9 cellular contexts compared by ENCODE assay signal in the genomic region with DNA sequence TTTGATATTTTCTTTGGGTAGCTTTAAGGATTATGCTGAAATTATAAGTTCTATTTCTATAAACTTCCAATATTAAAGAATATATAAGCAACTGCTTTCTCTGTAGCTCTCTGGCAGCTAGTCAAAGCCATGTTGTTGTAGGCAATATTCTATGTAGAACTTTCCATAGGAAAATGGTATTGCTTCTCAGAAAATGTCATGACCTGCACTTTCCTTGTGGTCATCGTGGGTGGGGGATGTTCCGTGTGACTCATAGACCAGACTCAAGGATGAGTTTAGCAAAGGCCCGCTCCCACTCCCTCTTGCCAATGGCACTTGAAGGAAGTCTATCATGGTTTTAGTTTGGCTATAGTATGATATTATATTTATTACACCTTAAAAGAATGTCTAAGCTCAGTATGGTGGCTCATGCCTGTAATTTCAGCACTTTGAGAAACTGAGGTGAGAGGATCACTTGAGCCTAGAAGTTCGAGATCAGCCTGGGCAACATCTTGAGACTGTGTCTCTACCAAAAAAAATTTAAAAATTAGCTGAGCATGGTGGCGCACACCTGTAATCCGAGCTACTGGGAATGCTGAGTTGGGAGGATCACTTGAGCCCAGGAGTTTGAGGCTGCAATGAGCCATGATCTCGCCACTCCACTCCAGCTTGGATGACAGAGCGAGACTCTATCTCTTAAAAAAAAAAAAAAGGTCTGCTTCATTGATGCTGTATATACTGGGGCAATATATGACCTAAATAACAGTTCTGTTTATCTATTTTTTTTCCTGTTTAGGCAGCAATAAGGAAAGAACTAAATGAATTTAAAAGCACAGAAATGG. TPM values are rescaled to one million over a fixed set of nuclear protein-coding genes. Genes with fewer than 3 reads are reported as not detected.
DNase-seq lines count a peak whose midpoint lies in the region; ATAC-seq and TF ChIP-seq lines count a peak whose summit lies in the region.
"Had no signal": no experiment of that assay in that cellular context is flagged by ENCODE, and none has a peak within 500 bp of the region (broad histone marks: within the 10 kb centered on the region; RNA-seq: fewer than 3 reads in every experiment).

No MANE protein-coding gene starts in this region.

- intact Hi-C loops in spleen (cut with DNase I; ENCODE audit: low total_unique reads), result no loop called here

- no peaks in the 10 kb centered on the region for H4K20me1 ChIP-seq in GM23338 (replicated peaks; ENCODE audit: insufficient read depth)

- peak; percentile 49 for DNase-seq in activated gamma-delta T cell treated with anti-CD3 and anti-CD28 coated beads, Interleukin-2, amount 50 U/mL, for 16 hours (ENCODE audit: low read depth)
- DNase-seq in activated gamma-delta T cell treated with Interleukin-2 at 50 U/mL for 16 hours, result no peak
- DNase-seq in activated T-cell treated with anti-CD3 and anti-CD28 coated beads, Interleukin-2, amount 50 U/mL, for 1 hour, result peak; percentile 22
- peak; percentile 29 for DNase-seq in kidney epithelial cell (ENCODE audit: low read depth)
- peak; percentile 40 for DNase-seq in stromal cell of bone marrow (ENCODE audit: low read depth)
- no peak for DNase-seq in GM23338 (ENCODE audit: low spot score)
- no peak for DNase-seq in spleen
- no peak for DNase-seq in NCI-H345 treated with DMSO at 0.1 percent for 48 hours (lab: John Stamatoyannopoulos, UW; ENCODE audit: unreplicated experiment)

- H3K4me3 Mint-ChIP-seq in GM23338, result no peak overlapping the region
- H3K4me3 Mint-ChIP-seq: neural crest cell had no signal

- H3K27ac Mint-ChIP-seq in GM23338, result no peak overlapping the region

- ATAC-seq in GM23338, result no peak

- 73 to 89% (median 75%) methylated on average over 8 of the region's 8 CpGs for WGBS in spleen, 5 donors

- H3K79me2 ChIP-seq in GM23338 (replicated peaks; ENCODE audit: insufficient read depth), result no peaks in the 10 kb centered on the region

- no peak for TF ChIP-seq POLR2A in spleen (IDR thresholded peaks at IDR 0.05)

- H3K27me3 ChIP-seq in kidney epithelial cell (ENCODE audit: control insufficient read depth, insufficient read depth, low read length), result no peaks in the 10 kb centered on the region
- H3K27me3 ChIP-seq in GM23338 (ENCODE audit: insufficient read depth), result no peaks in the 10 kb centered on the region
- no peaks in the 10 kb centered on the region for H3K27me3 ChIP-seq in spleen (replicated peaks in 1 of 7)

- no peak overlapping the region for H3K4me2 ChIP-seq in GM23338

- H3K36me3 Mint-ChIP-seq in GM23338 (ENCODE audit: low read depth), result peaks cover 34% of the 10 kb centered on the region

- H3K4me1 ChIP-seq in GM23338 (ENCODE audit: insufficient read depth) (peaks cover 18% of the 10 kb centered on the region), spleen (peaks cover 0 to 27% (median 4%) of the 10 kb centered on the region in 6 donors)

- peaks cover 4% of the 10 kb centered on the region for H3K27me3 Mint-ChIP-seq in GM23338 (ENCODE audit: insufficient read depth, low read depth, poor library complexity)

- H3K9me3 ChIP-seq in spleen, result no peaks in the 10 kb centered on the region

- peaks cover 7% of the 10 kb centered on the region for H3K9me2 ChIP-seq in GM23338 (ENCODE audit: insufficient read depth)

- no peak overlapping the region for H3K27ac ChIP-seq in GM23338 (ENCODE audit: low read depth)
- peak overlapping the region in 3 of 8 donors; percentile 22 to 65 (median 31) for H3K27ac ChIP-seq in spleen

- H3K36me3 ChIP-seq in kidney epithelial cell (ENCODE audit: control insufficient read depth, insufficient read depth, low read length) (no peaks in the 10 kb centered on the region), GM23338 (ENCODE audit: insufficient read depth) (peaks cover 3% of the 10 kb centered on the region; the same call in 1 of the 2 replicates), spleen (peaks cover 0 to 75% (median 7%) of the 10 kb centered on the region in 6 donors)

- H2AFZ ChIP-seq in GM23338, result no peak overlapping the region

- H3K9me3 Mint-ChIP-seq in GM23338, result no peaks in the 10 kb centered on the region
- H3K9me3 Mint-ChIP-seq: neural crest cell had no signal

- H3K4me3 ChIP-seq in kidney epithelial cell (ENCODE audit: low read depth, low read length) (no peak overlapping the region), GM23338 (no peak overlapping the region), spleen (no peak overlapping the region)

- no peaks in the 10 kb centered on the region; the same call in 1 of the 2 replicates for H3F3A ChIP-seq in GM23338 (replicated peaks; ENCODE audit: low read depth)

- TF ChIP-seq CTCF in kidney epithelial cell (IDR thresholded peaks at IDR 0.05; ENCODE audit: insufficient read depth, low read length, poor library complexity, severe bottlenecking) (no peak), GM23338 (conservative IDR thresholded peaks at IDR 0.05; ENCODE audit: low read depth in 2 of 2) (no peak), spleen (IDR thresholded peaks at IDR 0.05 in 8 of 11, conservative IDR thresholded peaks at IDR 0.05 in 3 of 11) (no peak)

- peaks cover 22% of the 10 kb centered on the region for H3K4me1 Mint-ChIP-seq in GM23338

TF ChIP-seq in GM23338, 12 proteins besides CTCF, POLR2A, EP300 and RAD21 (continues in another document):
- no peak for TF ChIP-seq POLR2AphosphoS5 (IDR thresholded peaks at IDR 0.05; ENCODE audit: low read depth)
- TF ChIP-seq, protein P1, sequence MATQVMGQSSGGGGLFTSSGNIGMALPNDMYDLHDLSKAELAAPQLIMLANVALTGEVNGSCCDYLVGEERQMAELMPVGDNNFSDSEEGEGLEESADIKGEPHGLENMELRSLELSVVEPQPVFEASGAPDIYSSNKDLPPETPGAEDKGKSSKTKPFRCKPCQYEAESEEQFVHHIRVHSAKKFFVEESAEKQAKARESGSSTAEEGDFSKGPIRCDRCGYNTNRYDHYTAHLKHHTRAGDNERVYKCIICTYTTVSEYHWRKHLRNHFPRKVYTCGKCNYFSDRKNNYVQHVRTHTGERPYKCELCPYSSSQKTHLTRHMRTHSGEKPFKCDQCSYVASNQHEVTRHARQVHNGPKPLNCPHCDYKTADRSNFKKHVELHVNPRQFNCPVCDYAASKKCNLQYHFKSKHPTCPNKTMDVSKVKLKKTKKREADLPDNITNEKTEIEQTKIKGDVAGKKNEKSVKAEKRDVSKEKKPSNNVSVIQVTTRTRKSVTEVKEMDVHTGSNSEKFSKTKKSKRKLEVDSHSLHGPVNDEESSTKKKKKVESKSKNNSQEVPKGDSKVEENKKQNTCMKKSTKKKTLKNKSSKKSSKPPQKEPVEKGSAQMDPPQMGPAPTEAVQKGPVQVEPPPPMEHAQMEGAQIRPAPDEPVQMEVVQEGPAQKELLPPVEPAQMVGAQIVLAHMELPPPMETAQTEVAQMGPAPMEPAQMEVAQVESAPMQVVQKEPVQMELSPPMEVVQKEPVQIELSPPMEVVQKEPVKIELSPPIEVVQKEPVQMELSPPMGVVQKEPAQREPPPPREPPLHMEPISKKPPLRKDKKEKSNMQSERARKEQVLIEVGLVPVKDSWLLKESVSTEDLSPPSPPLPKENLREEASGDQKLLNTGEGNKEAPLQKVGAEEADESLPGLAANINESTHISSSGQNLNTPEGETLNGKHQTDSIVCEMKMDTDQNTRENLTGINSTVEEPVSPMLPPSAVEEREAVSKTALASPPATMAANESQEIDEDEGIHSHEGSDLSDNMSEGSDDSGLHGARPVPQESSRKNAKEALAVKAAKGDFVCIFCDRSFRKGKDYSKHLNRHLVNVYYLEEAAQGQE (IDR thresholded peaks at IDR 0.05; ENCODE audit: unreplicated experiment), result no peak

RNA-seq across cellular contexts. Expression of a gene that starts 36.6 kb away (rescaled TPM):
- total RNA-seq in kidney epithelial cell (22.0 and 24.1 TPM in 2 replicates), spleen (10 to 100 TPM; 12.4 to 25.8 (median 19.0) TPM)
- 33.7 and 36.5 TPM in 2 replicates for total RNA-seq in GM23338 (2014; rRNA removed; shearing (Covaris generic))
- polyA plus RNA-seq in GM23338 (2016; fragmentation: Nextera tagmentation; extraction: Ambion mirVana) (56.2 and 72.4 TPM in 2 replicates), spleen (10 to 100 TPM; 21.4 to 24.5 (median 23.9) TPM)

RNA-seq across cellular contexts. Expression of a gene that starts 57.8 kb away (rescaled TPM):
- not detected in 2 replicates for total RNA-seq in kidney epithelial cell
- not detected in 2 replicates for total RNA-seq in GM23338 (2014; rRNA removed; shearing (Covaris generic))
- not detected in 2 replicates for polyA plus RNA-seq in GM23338 (2016; fragmentation: Nextera tagmentation; extraction: Ambion mirVana)
- under 1 TPM in 3 of 7 donors, not detected in 4; 0.27 to 0.85 (median 0.49) TPM for total RNA-seq in spleen
- under 1 TPM in 2 of 3 donors, not detected in 1; 0.17 to 0.30 TPM for polyA plus RNA-seq in spleen
- total RNA-seq: neural crest cell had no signal

Comparison
In these comparisons a context has a peak if more than half of its experiments do, and no peak if none do; other contexts are left out.
1. DNase-seq: peak in activated gamma-delta T cell treated with anti-CD3 and anti-CD28 coated beads, Interleukin-2, amount 50 U/mL, for 16 hours (single experiment), activated T-cell treated with anti-CD3 and anti-CD28 coated beads, Interleukin-2, amount 50 U/mL, for 1 hour (single experiment), kidney epithelial cell (single experiment) and stromal cell of bone marrow (single experiment); none in activated gamma-delta T cell treated with Interleukin-2 at 50 U/mL for 16 hours (single experiment), GM23338 (single experiment), spleen (single experiment) and NCI-H345 treated with DMSO at 0.1 percent for 48 hours (single experiment).